ENCODE assay signal across 8 cellular contexts in the genomic region with DNA sequence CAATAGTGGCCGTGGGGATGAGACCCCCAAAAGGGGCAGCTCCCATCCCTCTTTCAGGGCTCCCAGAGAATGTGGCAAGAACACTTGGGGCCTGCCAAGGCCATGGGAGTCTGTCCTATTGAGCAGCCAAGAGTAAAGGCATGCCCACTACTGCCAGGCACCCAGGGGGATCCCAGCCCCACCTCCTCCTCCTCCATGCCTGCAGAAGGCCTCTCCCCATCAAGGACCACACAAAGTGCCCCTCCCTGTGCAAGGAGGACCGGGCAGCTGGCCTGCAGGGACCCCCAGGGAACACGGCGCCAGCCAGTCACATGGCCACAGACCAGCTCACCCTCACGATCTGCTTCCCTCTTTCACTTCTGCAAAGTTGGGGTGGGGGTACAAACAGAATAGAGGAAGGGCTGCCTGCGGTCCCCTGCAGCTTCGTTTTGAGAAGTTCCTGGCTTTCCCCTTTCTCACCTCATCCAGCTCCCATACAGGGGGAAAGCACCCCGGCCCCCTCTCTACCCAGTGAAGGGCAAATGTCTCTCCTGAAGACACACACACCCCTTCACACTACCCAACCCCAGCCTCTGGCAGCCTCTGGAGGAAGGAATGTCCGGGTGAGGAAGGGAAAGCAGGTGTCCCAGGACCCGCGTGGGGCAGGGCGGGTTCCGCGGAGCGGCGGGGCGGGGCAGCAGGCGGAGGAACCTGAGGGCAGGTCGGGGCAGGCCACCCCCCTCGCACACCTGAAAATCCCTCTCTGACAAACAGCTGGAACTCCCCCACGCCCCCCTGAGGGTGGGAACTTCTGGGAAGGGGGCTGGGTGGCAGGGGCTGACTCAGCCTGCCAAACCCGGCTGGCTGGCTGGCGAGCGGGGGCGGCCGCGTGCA. TPM values are rescaled to one million over a fixed set of nuclear protein-coding genes. Genes with fewer than 3 reads are reported as not detected.
DNase-seq lines count a peak whose midpoint lies in the region; FAIRE-seq and TF ChIP-seq lines count a peak whose summit lies in the region.

No MANE protein-coding gene starts in this region.

- H3K4me3 ChIP-seq in astrocyte (ENCODE audit: insufficient read depth, low read depth, low read length) (peak overlapping the region; percentile 71), iPS-11a (ENCODE audit: low read depth, low read length) (peak overlapping the region; percentile 33), skin epidermis (peak overlapping the region; percentile 68 to 92 (median 85))

- peaks cover 14% of the 10 kb centered on the region for H3K36me3 Mint-ChIP-seq in astrocyte (ENCODE audit: low read depth, unreplicated experiment)

- FAIRE-seq in GM19239 (lab: Jason Lieb, UNC) (peak; percentile 82), astrocyte (lab: Jason Lieb, UNC) (no peak)

- H3K27ac Mint-ChIP-seq in astrocyte (ENCODE audit: unreplicated experiment): peak overlapping the region; percentile 18

- no peak overlapping the region for H2AFZ ChIP-seq in astrocyte (ENCODE audit: low read depth, low read length)

- no peaks in the 10 kb centered on the region for H3K27me3 Mint-ChIP-seq in astrocyte (ENCODE audit: low read depth, unreplicated experiment)

- TF ChIP-seq CTCF in astrocyte (IDR thresholded peaks at IDR 0.05; ENCODE audit: insufficient read depth, low read depth, low read length): no peak

- peak overlapping the region; percentile 71 for H3K9ac ChIP-seq in astrocyte (ENCODE audit: low read length)

- peaks cover 58% of the 10 kb centered on the region for H4K20me1 ChIP-seq in astrocyte (ENCODE audit: insufficient read depth, low read length)

- H3K9me3 Mint-ChIP-seq in astrocyte (ENCODE audit: unreplicated experiment): no peaks in the 10 kb centered on the region

- H3K27ac ChIP-seq in astrocyte (ENCODE audit: low read depth, low read length) (peak overlapping the region; percentile 3), skin epidermis (peak overlapping the region; percentile 56 to 99 (median 93))

- H3K4me1 Mint-ChIP-seq in astrocyte (ENCODE audit: low read depth, unreplicated experiment): peaks cover 14% of the 10 kb centered on the region

- peak overlapping the region; percentile 92 for H3K4me3 Mint-ChIP-seq in astrocyte (ENCODE audit: unreplicated experiment)

- peaks cover 39% of the 10 kb centered on the region for H3K4me1 ChIP-seq in astrocyte (ENCODE audit: insufficient read depth, low read length)

- no peaks in the 10 kb centered on the region for H3K27me3 ChIP-seq in astrocyte (ENCODE audit: insufficient read depth, low read length)

- peak overlapping the region; percentile 89 for H3K4me2 ChIP-seq in astrocyte (ENCODE audit: low read length)

- in situ Hi-C loops in ACHN (cut with HindIII; ENCODE audit: low pct_ligation_motif_present, low pct_unique_long_range_greater_than_20kb, low sequenced_read_pairs): no loop called here

- H3K36me3 ChIP-seq in astrocyte (ENCODE audit: insufficient read depth, low read length): peaks cover 9% of the 10 kb centered on the region

- DNase-seq in ACHN: peak; percentile 55
- DNase-seq in GM19239 (ENCODE audit: insufficient read length, low spot score): no peak
- DNase-seq in HT1080 (ENCODE audit: low read depth): peak; percentile 32
- DNase-seq in T-helper 9 cell: peak; percentile 65
- DNase-seq in astrocyte (ENCODE audit: low read depth): no peak
- DNase-seq in KG1 (lab: John Stamatoyannopoulos, UW): no peak

- no peaks in the 10 kb centered on the region for H3K9me3 ChIP-seq in astrocyte (ENCODE audit: insufficient read depth, low read depth, low read length)

- peaks cover 72% of the 10 kb centered on the region for H3K79me2 ChIP-seq in astrocyte (ENCODE audit: insufficient read depth, low read length)

RNA-seq across cellular contexts. Expression of a gene that starts 2.0 kb away (rescaled TPM):
- 38.7 and 46.4 TPM in 2 replicates for total RNA-seq in HT1080 (2014; rRNA removed; shearing (Covaris generic))
- 25.9 and 28.0 TPM in 2 replicates for polyA plus RNA-seq in HT1080 (2015; cell fraction: cytosol; rRNA removed)
- 71.5 and 71.7 TPM in 2 replicates for polyA plus RNA-seq in HT1080 (2015; cell fraction: nucleus; rRNA removed)
- total RNA-seq in astrocyte: 73.6 and 75.9 TPM in 2 replicates

RNA-seq across cellular contexts. Expression of a gene that starts 17.3 kb away (rescaled TPM):
- total RNA-seq in HT1080 (2014; rRNA removed; shearing (Covaris generic)): not detected in 2 replicates
- polyA plus RNA-seq in HT1080 (2015; cell fraction: cytosol; rRNA removed): 0.25 TPM in 1 of 2 replicates, not detected in the other
- not detected in 2 replicates for polyA plus RNA-seq in HT1080 (2015; cell fraction: nucleus; rRNA removed)
- total RNA-seq in astrocyte: 0.32 TPM in 1 of 2 replicates, not detected in the other

RNA-seq across cellular contexts. Expression of a gene that starts 18.5 kb away (rescaled TPM):
- total RNA-seq in HT1080 (2014; rRNA removed; shearing (Covaris generic)): 0.50 TPM in 1 of 2 replicates, not detected in the other
- 0.09 and 0.50 TPM in 2 replicates for polyA plus RNA-seq in HT1080 (2015; cell fraction: cytosol; rRNA removed)
- polyA plus RNA-seq in HT1080 (2015; cell fraction: nucleus; rRNA removed): 0.39 TPM in 1 of 2 replicates, not detected in the other
- 9.7 and 10.8 TPM in 2 replicates for total RNA-seq in astrocyte

RNA-seq across cellular contexts. Expression of a gene that starts 53.0 kb away (rescaled TPM):
- total RNA-seq in HT1080 (2014; rRNA removed; shearing (Covaris generic)): 1.3 and 1.4 TPM in 2 replicates
- 3.4 and 4.9 TPM in 2 replicates for polyA plus RNA-seq in HT1080 (2015; cell fraction: cytosol; rRNA removed)
- 34.8 and 40.2 TPM in 2 replicates for polyA plus RNA-seq in HT1080 (2015; cell fraction: nucleus; rRNA removed)
- total RNA-seq in astrocyte: 12,796 and 18,656 TPM in 2 replicates

RNA-seq across cellular contexts. Expression of a gene that starts 53.3 kb away (rescaled TPM):
- total RNA-seq in HT1080 (2014; rRNA removed; shearing (Covaris generic)): 3.3 and 3.9 TPM in 2 replicates
- polyA plus RNA-seq in HT1080 (2015; cell fraction: cytosol; rRNA removed): 5.8 and 6.9 TPM in 2 replicates
- polyA plus RNA-seq in HT1080 (2015; cell fraction: nucleus; rRNA removed): 5.8 and 6.4 TPM in 2 replicates
- total RNA-seq in astrocyte: 25.8 and 26.8 TPM in 2 replicates

Comparison
In these comparisons a context has a peak if more than half of its experiments do, and no peak if none do; other contexts are left out.
1. DNase-seq: peak in ACHN (single experiment), HT1080 (single experiment) and T-helper 9 cell (single experiment); none in GM19239 (single experiment), astrocyte (single experiment) and KG1 (single experiment).
2. H3K4me3 ChIP-seq: peak in every context shown above with its lines; median percentile 85 in skin epidermis; 71 in astrocyte; 33 in iPS-11a.